Comparison of ENCODE assay signal across 11 cellular contexts in the genomic region with DNA sequence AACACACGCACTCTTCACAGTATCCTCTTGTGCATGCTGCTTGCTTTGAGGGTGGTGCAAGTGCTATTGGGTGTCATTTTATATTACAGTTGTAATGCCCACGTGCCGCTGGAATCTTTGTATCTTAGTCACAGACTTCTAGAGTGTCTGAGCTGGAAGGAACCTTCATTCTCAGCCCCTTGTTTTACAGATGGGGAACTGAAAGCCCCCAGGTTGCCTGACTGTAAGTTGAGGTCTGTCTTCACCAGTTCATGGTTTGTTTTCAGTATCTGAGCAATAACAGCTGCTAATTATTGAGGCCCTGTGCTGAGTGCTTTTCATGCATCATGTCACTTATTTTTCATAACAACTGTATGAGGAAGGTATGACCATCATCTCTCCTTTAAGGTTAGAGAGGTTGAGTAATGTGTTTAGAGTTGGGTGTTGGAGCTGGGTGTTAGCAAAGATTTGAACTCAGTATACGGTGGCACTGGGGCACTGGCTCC.
A peak's percentile ranks its signal among the peaks of the same experiment; 100 is the strongest.
DNase-seq lines count a peak whose midpoint lies in the region; ATAC-seq and TF ChIP-seq lines count a peak whose summit lies in the region.
"Had no signal": no experiment of that assay in that cellular context is flagged by ENCODE, and none has a peak within 500 bp of the region (broad histone marks: within the 10 kb centered on the region; RNA-seq: fewer than 3 reads in every experiment).

No MANE protein-coding gene starts in this region.

- 96% methylated on average over 4 of the region's 4 CpGs for WGBS in SK-N-SH (ENCODE audit: low lambda C conversion rate)
- WGBS in testis, 2 donors: 87 to 92% methylated on average over 4 of the region's 4 CpGs

- no peak for TF ChIP-seq EP300 in SK-N-SH (IDR thresholded peaks at IDR 0.05; ENCODE audit: borderline replicate concordance in 1 of 2, low read depth in 1 of 2, low read length in 1 of 2)

- H4K20me1 ChIP-seq in SK-N-SH (ENCODE audit: insufficient read depth): no peaks in the 10 kb centered on the region

- H3K27ac ChIP-seq in SK-N-SH (ENCODE audit: low read depth in 2 of 2, low read length in 1 of 2): no peak overlapping the region
- H3K27ac ChIP-seq in testis: no peak overlapping the region

- H3K9ac ChIP-seq in SK-N-SH: no peak overlapping the region

- no peaks in the 10 kb centered on the region for H3F3A ChIP-seq in SK-N-SH (replicated peaks; ENCODE audit: insufficient read depth)

- H3K36me3 ChIP-seq in GM06990 (ENCODE audit: control insufficient read depth, insufficient read depth, low read length): no peaks in the 10 kb centered on the region
- no peaks in the 10 kb centered on the region for H3K36me3 ChIP-seq in SK-N-SH (replicated peaks in 1 of 2; ENCODE audit: control insufficient read depth in 1 of 2, insufficient read depth in 2 of 2, low read length in 1 of 2)
- no peaks in the 10 kb centered on the region for H3K36me3 ChIP-seq in testis (ENCODE audit: low read depth, missing control alignments)

- H3K27me3 ChIP-seq in GM06990 (replicated peaks; ENCODE audit: control insufficient read depth, insufficient read depth, low read length) (no peaks in the 10 kb centered on the region), SK-N-SH (ENCODE audit: insufficient read depth) (no peaks in the 10 kb centered on the region), testis (no peaks in the 10 kb centered on the region)

- H3K79me2 ChIP-seq in SK-N-SH (ENCODE audit: insufficient read depth): no peaks in the 10 kb centered on the region; the same call in 1 of the 2 replicates

- H3K4me1 ChIP-seq in SK-N-SH (ENCODE audit: control insufficient read depth in 1 of 2, insufficient read depth in 2 of 2, low read depth in 1 of 2, low read length in 1 of 2) (no peaks in the 10 kb centered on the region), testis (no peaks in the 10 kb centered on the region)

- no peak for TF ChIP-seq POLR2A in testis (IDR thresholded peaks at IDR 0.05)

- H3K4me2 ChIP-seq in SK-N-SH: no peak overlapping the region
- H3K4me2 ChIP-seq: GM23338 had no signal

- no peak overlapping the region for H2AFZ ChIP-seq in SK-N-SH (ENCODE audit: low read depth)
- H2AFZ ChIP-seq: GM23338 had no signal

- ATAC-seq in GM19372 (IDR thresholded peaks at IDR 0.05; ENCODE audit: low read depth, unreplicated experiment) (peak; percentile 72), HG02943 (IDR thresholded peaks at IDR 0.05; ENCODE audit: low read depth, unreplicated experiment) (peak; percentile 70), Right ventricle myocardium superior (ENCODE audit: poor library complexity) (no peak)
- ATAC-seq: GM23338 had no signal

- TF ChIP-seq CTCF in GM06990 (IDR thresholded peaks at IDR 0.05; ENCODE audit: insufficient read depth, low read length, poor library complexity, severe bottlenecking): no peak
- no peak for TF ChIP-seq CTCF in SK-N-SH (IDR thresholded peaks at IDR 0.05)
- TF ChIP-seq CTCF in testis (IDR thresholded peaks at IDR 0.05): no peak

- intact Hi-C loops in testis (cut with DNase I; ENCODE audit: low total_unique reads) (no loop called here), Right ventricle myocardium superior (cut with DNase I) (no loop called here)

- CTCF ChIA-PET in SK-N-SH (lab: Yijun Ruan, JAX): no interaction called here

- H3K9me2 ChIP-seq in SK-N-SH: no peaks in the 10 kb centered on the region

- POLR2A ChIA-PET in SK-N-SH (lab: Yijun Ruan, JAX): no interaction called here

- no peaks in the 10 kb centered on the region for H3K9me3 ChIP-seq in SK-N-SH
- H3K9me3 ChIP-seq in testis: no peaks in the 10 kb centered on the region

- H3K4me3 ChIP-seq in GM06990 (replicated peaks; ENCODE audit: low read depth, low read length) (no peak overlapping the region), SK-N-SH (ENCODE audit: low read depth in 2 of 2, low read length in 1 of 2) (no peak overlapping the region), testis (no peak overlapping the region)
- H3K4me3 ChIP-seq: GM23338 had no signal

- peak; percentile 76 for DNase-seq in GM06990 (ENCODE audit: extremely low read depth, insufficient read length)
- peak; percentile 93 for DNase-seq in NAMALWA (ENCODE audit: low spot score)
- no peak for DNase-seq in SK-N-SH
- DNase-seq in testis: no peak
- no peak for DNase-seq in iPS-NIHi11 (ENCODE audit: low spot score)
- no peak for DNase-seq in Right ventricle myocardium superior
- DNase-seq: activated effector memory CD4-positive, alpha-beta T cell treated with Interleukin-2 at 50 U/mL for 16 hours; NCI-H1436 treated with DMSO at 0.1 percent for 48 hours had no signal

- no peak for TF ChIP-seq RAD21 in SK-N-SH (IDR thresholded peaks at IDR 0.05; ENCODE audit: low read length)

TF ChIP-seq in SK-N-SH, 30 proteins besides CTCF, POLR2A, EP300 and RAD21:
- TF ChIP-seq MXI1 (IDR thresholded peaks at IDR 0.05; ENCODE audit: low read depth, low read length) (no peak), RCOR1 (IDR thresholded peaks at IDR 0.05; ENCODE audit: low read length) (no peak), GABPA (IDR thresholded peaks at IDR 0.05; ENCODE audit: low read depth) (no peak), RXRA (IDR thresholded peaks at IDR 0.05; ENCODE audit: borderline replicate concordance, low read depth) (no peak), TAF1 (IDR thresholded peaks at IDR 0.05; ENCODE audit: borderline replicate concordance, low read depth, low read length) (no peak), RFX5 (IDR thresholded peaks at IDR 0.05; ENCODE audit: low read length) (no peak), NFIC (IDR thresholded peaks at IDR 0.05; ENCODE audit: borderline replicate concordance) (no peak), ZBTB33 (IDR thresholded peaks at IDR 0.05; ENCODE audit: borderline replicate concordance, low read depth) (no peak), ELF1 (IDR thresholded peaks at IDR 0.05) (no peak), FOSL2 (IDR thresholded peaks at IDR 0.05; ENCODE audit: borderline replicate concordance, low read depth) (no peak), YY1 (IDR thresholded peaks at IDR 0.05; ENCODE audit: low read depth) (no peak), JUND (IDR thresholded peaks at IDR 0.05) (no peak)
- TF ChIP-seq, protein P1, sequence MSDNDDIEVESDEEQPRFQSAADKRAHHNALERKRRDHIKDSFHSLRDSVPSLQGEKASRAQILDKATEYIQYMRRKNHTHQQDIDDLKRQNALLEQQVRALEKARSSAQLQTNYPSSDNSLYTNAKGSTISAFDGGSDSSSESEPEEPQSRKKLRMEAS (IDR thresholded peaks at IDR 0.05; ENCODE audit: low read depth): no peak
- TF ChIP-seq, protein P2, sequence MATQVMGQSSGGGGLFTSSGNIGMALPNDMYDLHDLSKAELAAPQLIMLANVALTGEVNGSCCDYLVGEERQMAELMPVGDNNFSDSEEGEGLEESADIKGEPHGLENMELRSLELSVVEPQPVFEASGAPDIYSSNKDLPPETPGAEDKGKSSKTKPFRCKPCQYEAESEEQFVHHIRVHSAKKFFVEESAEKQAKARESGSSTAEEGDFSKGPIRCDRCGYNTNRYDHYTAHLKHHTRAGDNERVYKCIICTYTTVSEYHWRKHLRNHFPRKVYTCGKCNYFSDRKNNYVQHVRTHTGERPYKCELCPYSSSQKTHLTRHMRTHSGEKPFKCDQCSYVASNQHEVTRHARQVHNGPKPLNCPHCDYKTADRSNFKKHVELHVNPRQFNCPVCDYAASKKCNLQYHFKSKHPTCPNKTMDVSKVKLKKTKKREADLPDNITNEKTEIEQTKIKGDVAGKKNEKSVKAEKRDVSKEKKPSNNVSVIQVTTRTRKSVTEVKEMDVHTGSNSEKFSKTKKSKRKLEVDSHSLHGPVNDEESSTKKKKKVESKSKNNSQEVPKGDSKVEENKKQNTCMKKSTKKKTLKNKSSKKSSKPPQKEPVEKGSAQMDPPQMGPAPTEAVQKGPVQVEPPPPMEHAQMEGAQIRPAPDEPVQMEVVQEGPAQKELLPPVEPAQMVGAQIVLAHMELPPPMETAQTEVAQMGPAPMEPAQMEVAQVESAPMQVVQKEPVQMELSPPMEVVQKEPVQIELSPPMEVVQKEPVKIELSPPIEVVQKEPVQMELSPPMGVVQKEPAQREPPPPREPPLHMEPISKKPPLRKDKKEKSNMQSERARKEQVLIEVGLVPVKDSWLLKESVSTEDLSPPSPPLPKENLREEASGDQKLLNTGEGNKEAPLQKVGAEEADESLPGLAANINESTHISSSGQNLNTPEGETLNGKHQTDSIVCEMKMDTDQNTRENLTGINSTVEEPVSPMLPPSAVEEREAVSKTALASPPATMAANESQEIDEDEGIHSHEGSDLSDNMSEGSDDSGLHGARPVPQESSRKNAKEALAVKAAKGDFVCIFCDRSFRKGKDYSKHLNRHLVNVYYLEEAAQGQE (IDR thresholded peaks at IDR 0.05; ENCODE audit: low read depth, low read length): no peak
- TF ChIP-seq, protein P3, sequence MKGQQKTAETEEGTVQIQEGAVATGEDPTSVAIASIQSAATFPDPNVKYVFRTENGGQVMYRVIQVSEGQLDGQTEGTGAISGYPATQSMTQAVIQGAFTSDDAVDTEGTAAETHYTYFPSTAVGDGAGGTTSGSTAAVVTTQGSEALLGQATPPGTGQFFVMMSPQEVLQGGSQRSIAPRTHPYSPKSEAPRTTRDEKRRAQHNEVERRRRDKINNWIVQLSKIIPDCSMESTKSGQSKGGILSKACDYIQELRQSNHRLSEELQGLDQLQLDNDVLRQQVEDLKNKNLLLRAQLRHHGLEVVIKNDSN (IDR thresholded peaks at IDR 0.05; ENCODE audit: borderline replicate concordance, low read depth): no peak

Comparison
In these comparisons a context has a peak if more than half of its experiments do, and no peak if none do; other contexts are left out.
1. DNase-seq: peak in GM06990 (single experiment) and NAMALWA (single experiment); none in SK-N-SH (single experiment), testis (single experiment), iPS-NIHi11 (single experiment) and Right ventricle myocardium superior (single experiment).